Comparison of ENCODE assay signal across 1 cellular context in genomic region chr22:24703101-24703500, GRCh38.
A peak's percentile ranks its signal among the peaks of the same experiment; 100 is the strongest.
TF ChIP-seq lines count a peak whose summit lies in the region.

No MANE protein-coding gene starts in this region.

TF ChIP-seq in HepG2, 621 proteins besides CTCF, POLR2A, EP300 and RAD21 (continued from another document and continues in another):
- TF ChIP-seq SP1 (IDR thresholded peaks at IDR 0.05): no peak
- TF ChIP-seq SP1 (CRISPR knock-in tag; IDR thresholded peaks at IDR 0.05): no peak
- TF ChIP-seq, protein P1, sequence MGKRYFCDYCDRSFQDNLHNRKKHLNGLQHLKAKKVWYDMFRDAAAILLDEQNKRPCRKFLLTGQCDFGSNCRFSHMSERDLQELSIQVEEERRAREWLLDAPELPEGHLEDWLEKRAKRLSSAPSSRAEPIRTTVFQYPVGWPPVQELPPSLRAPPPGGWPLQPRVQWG (CRISPR knock-in tag; IDR thresholded peaks at IDR 0.05; ENCODE audit: borderline replicate concordance, low read depth): no peak
- TF ChIP-seq RAD51 (IDR thresholded peaks at IDR 0.05; ENCODE audit: borderline replicate concordance): no peak
- TF ChIP-seq ELF1 (CRISPR knock-in tag; IDR thresholded peaks at IDR 0.05): no peak
- 0 out of 2 replicates have a peak, but pooled peaks have one; percentile 34 for TF ChIP-seq KDM3A (CRISPR knock-in tag; IDR thresholded peaks at IDR 0.05; ENCODE audit: low read depth)
- TF ChIP-seq ZNF354B (CRISPR knock-in tag; IDR thresholded peaks at IDR 0.05): no peak
- no peak for TF ChIP-seq ZNF670 (CRISPR knock-in tag; IDR thresholded peaks at IDR 0.05; ENCODE audit: borderline replicate concordance)
- peak; percentile 72; the same call in 1 of the 2 replicates for TF ChIP-seq ZNF430 (CRISPR knock-in tag; IDR thresholded peaks at IDR 0.05)
- TF ChIP-seq, protein P2, sequence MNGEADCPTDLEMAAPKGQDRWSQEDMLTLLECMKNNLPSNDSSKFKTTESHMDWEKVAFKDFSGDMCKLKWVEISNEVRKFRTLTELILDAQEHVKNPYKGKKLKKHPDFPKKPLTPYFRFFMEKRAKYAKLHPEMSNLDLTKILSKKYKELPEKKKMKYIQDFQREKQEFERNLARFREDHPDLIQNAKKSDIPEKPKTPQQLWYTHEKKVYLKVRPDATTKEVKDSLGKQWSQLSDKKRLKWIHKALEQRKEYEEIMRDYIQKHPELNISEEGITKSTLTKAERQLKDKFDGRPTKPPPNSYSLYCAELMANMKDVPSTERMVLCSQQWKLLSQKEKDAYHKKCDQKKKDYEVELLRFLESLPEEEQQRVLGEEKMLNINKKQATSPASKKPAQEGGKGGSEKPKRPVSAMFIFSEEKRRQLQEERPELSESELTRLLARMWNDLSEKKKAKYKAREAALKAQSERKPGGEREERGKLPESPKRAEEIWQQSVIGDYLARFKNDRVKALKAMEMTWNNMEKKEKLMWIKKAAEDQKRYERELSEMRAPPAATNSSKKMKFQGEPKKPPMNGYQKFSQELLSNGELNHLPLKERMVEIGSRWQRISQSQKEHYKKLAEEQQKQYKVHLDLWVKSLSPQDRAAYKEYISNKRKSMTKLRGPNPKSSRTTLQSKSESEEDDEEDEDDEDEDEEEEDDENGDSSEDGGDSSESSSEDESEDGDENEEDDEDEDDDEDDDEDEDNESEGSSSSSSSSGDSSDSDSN (CRISPR knock-in tag; IDR thresholded peaks at IDR 0.05): peak; percentile 52; the same call in 1 of the 2 replicates
- TF ChIP-seq ZNF775 (CRISPR knock-in tag; IDR thresholded peaks at IDR 0.05; ENCODE audit: borderline replicate concordance): no peak
- no peak for TF ChIP-seq IRX3 (CRISPR knock-in tag; IDR thresholded peaks at IDR 0.05; ENCODE audit: borderline replicate concordance, low read depth)
- TF ChIP-seq, protein P3, sequence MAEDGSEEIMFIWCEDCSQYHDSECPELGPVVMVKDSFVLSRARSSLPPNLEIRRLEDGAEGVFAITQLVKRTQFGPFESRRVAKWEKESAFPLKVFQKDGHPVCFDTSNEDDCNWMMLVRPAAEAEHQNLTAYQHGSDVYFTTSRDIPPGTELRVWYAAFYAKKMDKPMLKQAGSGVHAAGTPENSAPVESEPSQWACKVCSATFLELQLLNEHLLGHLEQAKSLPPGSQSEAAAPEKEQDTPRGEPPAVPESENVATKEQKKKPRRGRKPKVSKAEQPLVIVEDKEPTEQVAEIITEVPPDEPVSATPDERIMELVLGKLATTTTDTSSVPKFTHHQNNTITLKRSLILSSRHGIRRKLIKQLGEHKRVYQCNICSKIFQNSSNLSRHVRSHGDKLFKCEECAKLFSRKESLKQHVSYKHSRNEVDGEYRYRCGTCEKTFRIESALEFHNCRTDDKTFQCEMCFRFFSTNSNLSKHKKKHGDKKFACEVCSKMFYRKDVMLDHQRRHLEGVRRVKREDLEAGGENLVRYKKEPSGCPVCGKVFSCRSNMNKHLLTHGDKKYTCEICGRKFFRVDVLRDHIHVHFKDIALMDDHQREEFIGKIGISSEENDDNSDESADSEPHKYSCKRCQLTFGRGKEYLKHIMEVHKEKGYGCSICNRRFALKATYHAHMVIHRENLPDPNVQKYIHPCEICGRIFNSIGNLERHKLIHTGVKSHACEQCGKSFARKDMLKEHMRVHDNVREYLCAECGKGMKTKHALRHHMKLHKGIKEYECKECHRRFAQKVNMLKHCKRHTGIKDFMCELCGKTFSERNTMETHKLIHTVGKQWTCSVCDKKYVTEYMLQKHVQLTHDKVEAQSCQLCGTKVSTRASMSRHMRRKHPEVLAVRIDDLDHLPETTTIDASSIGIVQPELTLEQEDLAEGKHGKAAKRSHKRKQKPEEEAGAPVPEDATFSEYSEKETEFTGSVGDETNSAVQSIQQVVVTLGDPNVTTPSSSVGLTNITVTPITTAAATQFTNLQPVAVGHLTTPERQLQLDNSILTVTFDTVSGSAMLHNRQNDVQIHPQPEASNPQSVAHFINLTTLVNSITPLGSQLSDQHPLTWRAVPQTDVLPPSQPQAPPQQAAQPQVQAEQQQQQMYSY (CRISPR knock-in tag; IDR thresholded peaks at IDR 0.05): no peak
- TF ChIP-seq RCOR2 (CRISPR knock-in tag; IDR thresholded peaks at IDR 0.05): no peak
- TF ChIP-seq SALL2 (CRISPR knock-in tag; IDR thresholded peaks at IDR 0.05): no peak; the same call in 1 of the 2 replicates
- TF ChIP-seq HES4 (CRISPR knock-in tag; IDR thresholded peaks at IDR 0.05; ENCODE audit: borderline replicate concordance): no peak
- peak; percentile 71; the same call in 1 of the 2 replicates for TF ChIP-seq ZBTB20 (CRISPR knock-in tag; IDR thresholded peaks at IDR 0.05; ENCODE audit: borderline replicate concordance, low read depth)
- no peak for TF ChIP-seq NR2C2 (CRISPR knock-in tag; IDR thresholded peaks at IDR 0.05; ENCODE audit: borderline replicate concordance)
- no peak for TF ChIP-seq HNF1A (IDR thresholded peaks at IDR 0.05; ENCODE audit: low read depth)
- TF ChIP-seq HNF1A (CRISPR knock-in tag; IDR thresholded peaks at IDR 0.05; ENCODE audit: borderline replicate concordance): 0 out of 2 replicates have a peak, but pooled peaks have one; percentile 19
- TF ChIP-seq IKZF1 (IDR thresholded peaks at IDR 0.05): no peak
- 0 out of 2 replicates have a peak, but pooled peaks have one; percentile 53 for TF ChIP-seq ZNF709 (CRISPR knock-in tag; IDR thresholded peaks at IDR 0.05)
- TF ChIP-seq ZFAT (CRISPR knock-in tag; conservative IDR thresholded peaks at IDR 0.05): no peak
- TF ChIP-seq ZNF207 (IDR thresholded peaks at IDR 0.05; ENCODE audit: borderline replicate concordance): no peak
- peak; percentile 42; the same call in 1 of the 2 replicates for TF ChIP-seq GABPB1 (CRISPR knock-in tag; IDR thresholded peaks at IDR 0.05)
- TF ChIP-seq CEBPG (CRISPR knock-in tag; IDR thresholded peaks at IDR 0.05): no peak
- TF ChIP-seq ZNF44 (CRISPR knock-in tag; IDR thresholded peaks at IDR 0.05): no peak
- TF ChIP-seq, protein P4, sequence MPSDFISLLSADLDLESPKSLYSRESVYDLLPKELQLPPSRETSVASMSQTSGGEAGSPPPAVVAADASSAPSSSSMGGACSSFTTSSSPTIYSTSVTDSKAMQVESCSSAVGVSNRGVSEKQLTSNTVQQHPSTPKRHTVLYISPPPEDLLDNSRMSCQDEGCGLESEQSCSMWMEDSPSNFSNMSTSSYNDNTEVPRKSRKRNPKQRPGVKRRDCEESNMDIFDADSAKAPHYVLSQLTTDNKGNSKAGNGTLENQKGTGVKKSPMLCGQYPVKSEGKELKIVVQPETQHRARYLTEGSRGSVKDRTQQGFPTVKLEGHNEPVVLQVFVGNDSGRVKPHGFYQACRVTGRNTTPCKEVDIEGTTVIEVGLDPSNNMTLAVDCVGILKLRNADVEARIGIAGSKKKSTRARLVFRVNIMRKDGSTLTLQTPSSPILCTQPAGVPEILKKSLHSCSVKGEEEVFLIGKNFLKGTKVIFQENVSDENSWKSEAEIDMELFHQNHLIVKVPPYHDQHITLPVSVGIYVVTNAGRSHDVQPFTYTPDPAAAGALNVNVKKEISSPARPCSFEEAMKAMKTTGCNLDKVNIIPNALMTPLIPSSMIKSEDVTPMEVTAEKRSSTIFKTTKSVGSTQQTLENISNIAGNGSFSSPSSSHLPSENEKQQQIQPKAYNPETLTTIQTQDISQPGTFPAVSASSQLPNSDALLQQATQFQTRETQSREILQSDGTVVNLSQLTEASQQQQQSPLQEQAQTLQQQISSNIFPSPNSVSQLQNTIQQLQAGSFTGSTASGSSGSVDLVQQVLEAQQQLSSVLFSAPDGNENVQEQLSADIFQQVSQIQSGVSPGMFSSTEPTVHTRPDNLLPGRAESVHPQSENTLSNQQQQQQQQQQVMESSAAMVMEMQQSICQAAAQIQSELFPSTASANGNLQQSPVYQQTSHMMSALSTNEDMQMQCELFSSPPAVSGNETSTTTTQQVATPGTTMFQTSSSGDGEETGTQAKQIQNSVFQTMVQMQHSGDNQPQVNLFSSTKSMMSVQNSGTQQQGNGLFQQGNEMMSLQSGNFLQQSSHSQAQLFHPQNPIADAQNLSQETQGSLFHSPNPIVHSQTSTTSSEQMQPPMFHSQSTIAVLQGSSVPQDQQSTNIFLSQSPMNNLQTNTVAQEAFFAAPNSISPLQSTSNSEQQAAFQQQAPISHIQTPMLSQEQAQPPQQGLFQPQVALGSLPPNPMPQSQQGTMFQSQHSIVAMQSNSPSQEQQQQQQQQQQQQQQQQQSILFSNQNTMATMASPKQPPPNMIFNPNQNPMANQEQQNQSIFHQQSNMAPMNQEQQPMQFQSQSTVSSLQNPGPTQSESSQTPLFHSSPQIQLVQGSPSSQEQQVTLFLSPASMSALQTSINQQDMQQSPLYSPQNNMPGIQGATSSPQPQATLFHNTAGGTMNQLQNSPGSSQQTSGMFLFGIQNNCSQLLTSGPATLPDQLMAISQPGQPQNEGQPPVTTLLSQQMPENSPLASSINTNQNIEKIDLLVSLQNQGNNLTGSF (CRISPR knock-in tag; IDR thresholded peaks at IDR 0.05): no peak
- 0 out of 2 replicates have a peak, but pooled peaks have one; percentile 32 for TF ChIP-seq ZNF800 (CRISPR knock-in tag; IDR thresholded peaks at IDR 0.05)
- no peak for TF ChIP-seq EHMT2 (IDR thresholded peaks at IDR 0.05; ENCODE audit: borderline replicate concordance, low read depth, low read length)
- peak; percentile 20 for TF ChIP-seq TEAD3 (CRISPR knock-in tag; optimal IDR thresholded peaks at IDR 0.05; ENCODE audit: borderline replicate concordance)
- no peak for TF ChIP-seq ZNF138 (CRISPR knock-in tag; IDR thresholded peaks at IDR 0.05; ENCODE audit: low read depth)
- TF ChIP-seq MEIS1 (CRISPR knock-in tag; IDR thresholded peaks at IDR 0.05; ENCODE audit: borderline replicate concordance): no peak
- peak; percentile 96 for TF ChIP-seq FOXA3 (CRISPR knock-in tag; IDR thresholded peaks at IDR 0.05)
- TF ChIP-seq ZBTB38 (CRISPR knock-in tag; IDR thresholded peaks at IDR 0.05): no peak
- TF ChIP-seq SNAI1 (CRISPR knock-in tag; IDR thresholded peaks at IDR 0.05; ENCODE audit: borderline replicate concordance): no peak
- TF ChIP-seq JARID2 (CRISPR knock-in tag; IDR thresholded peaks at IDR 0.05; ENCODE audit: insufficient replicate concordance): no peak
- no peak for TF ChIP-seq NFIC (IDR thresholded peaks at IDR 0.05; ENCODE audit: low read length)
- TF ChIP-seq SCMH1 (CRISPR knock-in tag; IDR thresholded peaks at IDR 0.05; ENCODE audit: borderline replicate concordance): no peak
- TF ChIP-seq GFI1 (CRISPR knock-in tag; IDR thresholded peaks at IDR 0.05; ENCODE audit: borderline replicate concordance): no peak
- TF ChIP-seq ZBTB42 (CRISPR knock-in tag; IDR thresholded peaks at IDR 0.05): 0 out of 2 replicates have a peak, but pooled peaks have one; percentile 53
- TF ChIP-seq ISL2 (CRISPR knock-in tag; IDR thresholded peaks at IDR 0.05): no peak
- no peak for TF ChIP-seq TCF7L2 (IDR thresholded peaks at IDR 0.05; ENCODE audit: low read depth, low read length)
- no peak for TF ChIP-seq PAX8 (CRISPR knock-in tag; IDR thresholded peaks at IDR 0.05; ENCODE audit: borderline replicate concordance)
- no peak for TF ChIP-seq KLF15 (CRISPR knock-in tag; IDR thresholded peaks at IDR 0.05; ENCODE audit: borderline replicate concordance)
- TF ChIP-seq SAP130 (CRISPR knock-in tag; IDR thresholded peaks at IDR 0.05; ENCODE audit: low read depth): peak; percentile 86
- TF ChIP-seq ZFP1 (CRISPR knock-in tag; IDR thresholded peaks at IDR 0.05): no peak
- no peak for TF ChIP-seq ZNF160 (CRISPR knock-in tag; IDR thresholded peaks at IDR 0.05)
- TF ChIP-seq TBL1XR1 (IDR thresholded peaks at IDR 0.05; ENCODE audit: borderline replicate concordance, low read length, partially characterized antibody): no peak
- no peak for TF ChIP-seq NCOR1 (IDR thresholded peaks at IDR 0.05; ENCODE audit: borderline replicate concordance, low read length)
- TF ChIP-seq ZNF891 (CRISPR knock-in tag; IDR thresholded peaks at IDR 0.05): peak; percentile 25; the same call in 1 of the 2 replicates
- no peak for TF ChIP-seq DPF2 (CRISPR knock-in tag; IDR thresholded peaks at IDR 0.05; ENCODE audit: borderline replicate concordance, low read depth)
- TF ChIP-seq MYNN (CRISPR knock-in tag; IDR thresholded peaks at IDR 0.05; ENCODE audit: low read depth): no peak
- TF ChIP-seq CENPX (CRISPR knock-in tag; IDR thresholded peaks at IDR 0.05): no peak
- TF ChIP-seq ARNT2 (CRISPR knock-in tag; IDR thresholded peaks at IDR 0.05; ENCODE audit: low read depth): no peak
- no peak for TF ChIP-seq NFRKB (IDR thresholded peaks at IDR 0.05)
- TF ChIP-seq MATR3 (CRISPR knock-in tag; IDR thresholded peaks at IDR 0.05): no peak
- no peak for TF ChIP-seq TAF1 (CRISPR knock-in tag; IDR thresholded peaks at IDR 0.05)
